ENCODE assay signal across 16 cellular contexts in genomic region chr11:16999116-16999515, GRCh38. TPM values are rescaled to one million over a fixed set of nuclear protein-coding genes. Genes with fewer than 3 reads are reported as not detected.
DNase-seq lines count a peak whose midpoint lies in the region; ATAC-seq and TF ChIP-seq lines count a peak whose summit lies in the region.
"Had no signal": no experiment of that assay in that cellular context is flagged by ENCODE, and none has a peak within 500 bp of the region (broad histone marks: within the 10 kb centered on the region; RNA-seq: fewer than 3 reads in every experiment).

No MANE protein-coding gene starts in this region.

- no peak overlapping the region for H4K8ac ChIP-seq in IMR-90 (ENCODE audit: low read depth in 2 of 2, low read length in 2 of 2)

- TF ChIP-seq CTCF in IMR-90 (conservative IDR thresholded peaks at IDR 0.05; ENCODE audit: low read depth, low read length): no peak
- TF ChIP-seq CTCF in colonic mucosa (IDR thresholded peaks at IDR 0.05): no peak

- H3K9ac ChIP-seq in IMR-90 (ENCODE audit: low read depth, low read length) (no peak overlapping the region), colonic mucosa (ENCODE audit: low read depth in 2 of 2, low read length in 2 of 2) (peak overlapping the region in 1 of 2 donors; percentile 28)
- H3K9ac ChIP-seq: BLaER1 treated with 17β-estradiol and CSF1 and Interleukin-3, amounts not matched to agents 10 nM and 100 nM; GM23248 had no signal

- H3K4me1 ChIP-seq in IMR-90 (ENCODE audit: control insufficient read depth, insufficient read depth, low read length): no peaks in the 10 kb centered on the region
- peaks cover 4% of the 10 kb centered on the region for H3K4me1 ChIP-seq in colonic mucosa
- H3K4me1 ChIP-seq: BLaER1 treated with 17β-estradiol and CSF1 and Interleukin-3, amounts not matched to agents 10 nM and 100 nM had no signal

- H3K36me3 ChIP-seq in IMR-90 (ENCODE audit: control insufficient read depth, insufficient read depth, low read length) (no peaks in the 10 kb centered on the region), colonic mucosa (no peaks in the 10 kb centered on the region)
- H3K36me3 ChIP-seq: BLaER1 treated with 17β-estradiol and CSF1 and Interleukin-3, amounts not matched to agents 10 nM and 100 nM had no signal

- DNase-seq in ELF-1 (ENCODE audit: low read depth, low spot score) (peak; percentile 60), IMR-90 (no peak), colonic mucosa (no peak), putamen (ENCODE audit: low spot score) (peak; percentile 61), left cardiac atrium (no peak), left lobe of liver (ENCODE audit: low spot score) (no peak)
- no peak for DNase-seq in activated CD4-positive, alpha-beta memory T cell treated with anti-CD3 and anti-CD28 coated beads for 36 hours
- DNase-seq: ACHN; Calu3; CD4-positive, CD25-positive, alpha-beta regulatory T cell; DMS 273 treated with DMSO at 0.1 percent for 48 hours; GM23248 had no signal

- in situ Hi-C loops in IMR-90 (cut with MboI; ENCODE audit: low sequenced_read_pairs): no loop called here

- no peak overlapping the region for H2BK15ac ChIP-seq in IMR-90 (ENCODE audit: low read depth, low read length)

- no peak overlapping the region for H4K91ac ChIP-seq in IMR-90 (ENCODE audit: insufficient read depth, low read depth, low read length)

- H2BK5ac ChIP-seq in IMR-90 (ENCODE audit: low read depth, low read length, poor library complexity, severe bottlenecking): no peak overlapping the region

- no TSS peak for BruUV-seq in IMR-90 (replicated peaks; lab: Mats Ljungman, UMichigan)

- no peak overlapping the region for H2BK20ac ChIP-seq in IMR-90 (ENCODE audit: low read depth, low read length)

- H3K9me1 ChIP-seq in IMR-90 (ENCODE audit: insufficient read depth, low read length): 0 out of 2 replicates have a peak, but pooled peaks cover 2% of the 10 kb centered on the region

- TF ChIP-seq POLR2A in IMR-90 (IDR thresholded peaks at IDR 0.05; ENCODE audit: low read depth, low read length): no peak

- CTCF ChIA-PET in IMR-90 (lab: Yijun Ruan, JAX): no interaction called here
- CTCF ChIA-PET in activated CD4-positive, alpha-beta memory T cell treated with anti-CD3 and anti-CD28 coated beads for 36 hours (lab: Charles Lee): interaction anchor here (1.3 kb wide), 1 partner anchor 64 kb away, joined by 5 read pairs; no protein-coding TSS in a partner anchor

- intact Hi-C loops in IMR-90 (cut with micrococcal nuclease) (no loop called here), colonic mucosa (cut with DNase I) (no loop called here), left cardiac atrium (cut with DNase I) (no loop called here)
- intact Hi-C loops in activated CD4-positive, alpha-beta memory T cell treated with anti-CD3 and anti-CD28 coated beads for 36 hours (cut with micrococcal nuclease): no loop called here

- H3K23ac ChIP-seq in IMR-90 (ENCODE audit: low read depth, low read length): no peak overlapping the region

- H3K14ac ChIP-seq in IMR-90 (replicated peaks; ENCODE audit: low read depth, low read length): no peak overlapping the region

- no peak overlapping the region for H3K4me3 Mint-ChIP-seq in activated CD4-positive, alpha-beta memory T cell treated with anti-CD3 and anti-CD28 coated beads for 36 hours
- H3K4me3 Mint-ChIP-seq: CD4-positive, CD25-positive, alpha-beta regulatory T cell had no signal

- no peak overlapping the region for H3K56ac ChIP-seq in IMR-90 (ENCODE audit: extremely low read depth, insufficient read depth, low read length)

- H3K9me3 Mint-ChIP-seq in activated CD4-positive, alpha-beta memory T cell treated with anti-CD3 and anti-CD28 coated beads for 36 hours: no peaks in the 10 kb centered on the region
- H3K9me3 Mint-ChIP-seq: CD4-positive, CD25-positive, alpha-beta regulatory T cell had no signal

- no peak overlapping the region for H2AK5ac ChIP-seq in IMR-90 (ENCODE audit: low read depth, low read length)

- no peaks in the 10 kb centered on the region for H3K79me1 ChIP-seq in IMR-90 (ENCODE audit: low read depth in 1 of 2, low read length in 2 of 2)

- H3K36me3 Mint-ChIP-seq in activated CD4-positive, alpha-beta memory T cell treated with anti-CD3 and anti-CD28 coated beads for 36 hours: no peaks in the 10 kb centered on the region
- H3K36me3 Mint-ChIP-seq: CD4-positive, CD25-positive, alpha-beta regulatory T cell had no signal

- peaks cover 2% of the 10 kb centered on the region; the same call in 1 of the 2 replicates for H3K27me3 ChIP-seq in IMR-90 (ENCODE audit: control insufficient read depth, insufficient read depth, low read length)
- no peaks in the 10 kb centered on the region for H3K27me3 ChIP-seq in colonic mucosa
- H3K27me3 ChIP-seq: BLaER1 treated with 17β-estradiol and CSF1 and Interleukin-3, amounts not matched to agents 10 nM and 100 nM had no signal

- peak overlapping the region; percentile 76 for H2AK9ac ChIP-seq in IMR-90 (replicated peaks; ENCODE audit: low read depth, low read length, poor library complexity)

- no peak for ATAC-seq in IMR-90 (ENCODE audit: low read depth)
- ATAC-seq in left cardiac atrium: no peak
- no peak for ATAC-seq in left lobe of liver
- ATAC-seq in HG03565 (IDR thresholded peaks at IDR 0.05; ENCODE audit: unreplicated experiment): no peak
- ATAC-seq: GM12878, HCT116 had no signal

- dilution Hi-C loops in IMR-90 (cut with HindIII; ENCODE audit: low sequenced_read_pairs, unreplicated experiment): no loop called here

- no peak overlapping the region for H3K4ac ChIP-seq in IMR-90 (ENCODE audit: low read depth, low read length)

- no peaks in the 10 kb centered on the region for H3K27me3 Mint-ChIP-seq in activated CD4-positive, alpha-beta memory T cell treated with anti-CD3 and anti-CD28 coated beads for 36 hours
- H3K27me3 Mint-ChIP-seq: CD4-positive, CD25-positive, alpha-beta regulatory T cell had no signal

- no peak for TF ChIP-seq RAD21 in IMR-90 (IDR thresholded peaks at IDR 0.05; ENCODE audit: low read length)

- H3K27ac ChIP-seq in IMR-90 (ENCODE audit: insufficient read depth, low read length): no peak overlapping the region
- H3K27ac ChIP-seq in colonic mucosa: peak overlapping the region; percentile 75
- H3K27ac ChIP-seq: BLaER1 treated with 17β-estradiol and CSF1 and Interleukin-3, amounts not matched to agents 10 nM and 100 nM; GM23248 had no signal

- no peak overlapping the region for H2BK120ac ChIP-seq in IMR-90 (ENCODE audit: low read depth, low read length)

- H3K4me1 Mint-ChIP-seq in activated CD4-positive, alpha-beta memory T cell treated with anti-CD3 and anti-CD28 coated beads for 36 hours (ENCODE audit: low read depth): no peaks in the 10 kb centered on the region
- H3K4me1 Mint-ChIP-seq: CD4-positive, CD25-positive, alpha-beta regulatory T cell had no signal

- POLR2A ChIA-PET in IMR-90 (lab: Charles Lee; ENCODE audit: unreplicated experiment): no interaction called here
- POLR2A ChIA-PET in activated CD4-positive, alpha-beta memory T cell treated with anti-CD3 and anti-CD28 coated beads for 36 hours (lab: Charles Lee): no interaction called here

- H4K20me1 ChIP-seq in IMR-90 (ENCODE audit: insufficient read depth, low read length): no peaks in the 10 kb centered on the region
- H4K20me1 ChIP-seq: BLaER1 treated with 17β-estradiol and CSF1 and Interleukin-3, amounts not matched to agents 10 nM and 100 nM had no signal

- H3K9me3 ChIP-seq in IMR-90 (ENCODE audit: control insufficient read depth, insufficient read depth, low read length) (no peaks in the 10 kb centered on the region), colonic mucosa (no peaks in the 10 kb centered on the region)
- H3K9me3 ChIP-seq: BLaER1 treated with 17β-estradiol and CSF1 and Interleukin-3, amounts not matched to agents 10 nM and 100 nM had no signal

- H3K27ac Mint-ChIP-seq in activated CD4-positive, alpha-beta memory T cell treated with anti-CD3 and anti-CD28 coated beads for 36 hours: no peak overlapping the region
- H3K27ac Mint-ChIP-seq: CD4-positive, CD25-positive, alpha-beta regulatory T cell had no signal

- no peak overlapping the region for H3K18ac ChIP-seq in IMR-90 (ENCODE audit: low read depth, low read length)

- no peak overlapping the region for H3K4me2 ChIP-seq in IMR-90 (ENCODE audit: low read depth, low read length)
- H3K4me2 ChIP-seq: BLaER1 treated with 17β-estradiol and CSF1 and Interleukin-3, amounts not matched to agents 10 nM and 100 nM had no signal

- H2AFZ ChIP-seq in IMR-90 (replicated peaks; ENCODE audit: low read length, poor library complexity): no peak overlapping the region
- H2AFZ ChIP-seq: GM23248 had no signal

- H4K5ac ChIP-seq in IMR-90 (ENCODE audit: low read depth, low read length): no peak overlapping the region

- H3K4me3 ChIP-seq in IMR-90 (ENCODE audit: insufficient read depth, low read depth, low read length): no peak overlapping the region
- no peak overlapping the region for H3K4me3 ChIP-seq in colonic mucosa
- H3K4me3 ChIP-seq: BLaER1 treated with 17β-estradiol and CSF1 and Interleukin-3, amounts not matched to agents 10 nM and 100 nM; GM12878; GM23248 had no signal

- 71% methylated on average over 2 of the region's 2 CpGs; no CpG with 5 or more reads in 1 of the 2 experiments for WGBS in IMR-90 (ENCODE audit: extremely low coverage in 2 of 2, insufficient read length in 1 of 2), 2 experiments

TF ChIP-seq in IMR-90, 13 proteins besides CTCF, POLR2A, EP300 and RAD21 (continues in another document):
- TF ChIP-seq CHD1 (IDR thresholded peaks at IDR 0.05; ENCODE audit: low read depth, low read length): no peak
- TF ChIP-seq BHLHE40 (IDR thresholded peaks at IDR 0.05; ENCODE audit: low read depth, low read length): no peak
- no peak for TF ChIP-seq USF2 (IDR thresholded peaks at IDR 0.05; ENCODE audit: low read depth, low read length)
- no peak for TF ChIP-seq MXI1 (IDR thresholded peaks at IDR 0.05; ENCODE audit: borderline replicate concordance, low read depth, low read length)
- no peak for TF ChIP-seq MAZ (IDR thresholded peaks at IDR 0.05; ENCODE audit: borderline replicate concordance, low read depth, low read length)
- TF ChIP-seq RCOR1 (IDR thresholded peaks at IDR 0.05; ENCODE audit: insufficient replicate concordance, low read length): no peak
- no peak for TF ChIP-seq FOS (IDR thresholded peaks at IDR 0.05; ENCODE audit: low read depth, low read length)

RNA-seq across cellular contexts. Expression of gene PLEKHA7, which starts 15.1 kb away (rescaled TPM):
- total RNA-seq in IMR-90 (2012; rRNA removed) (not detected in 2 replicates), colonic mucosa (10 to 100 TPM; 55.6 to 65.9 TPM), left cardiac atrium (10 to 100 TPM; 23.6 to 31.1 TPM), left lobe of liver (25.8 TPM)
- polyA plus RNA-seq in IMR-90 (2012; rRNA removed): 0.10 and 0.12 TPM in 2 replicates
- polyA plus RNA-seq in IMR-90 (2012; cell fraction: cytosol; rRNA removed): 0.03 TPM in 2 replicates
- polyA plus RNA-seq in IMR-90 (2012; cell fraction: nucleus; rRNA removed; ENCODE audit: low replicate concordance): 0.17 and 0.57 TPM in 2 replicates
- total RNA-seq in activated CD4-positive, alpha-beta memory T cell treated with anti-CD3 and anti-CD28 coated beads for 36 hours: 1 to 10 TPM; 5.1 to 5.3 TPM
- polyA plus RNA-seq: GM23248 had no signal

Comparison
In these comparisons a context has a peak if more than half of its experiments do, and no peak if none do; other contexts are left out.
1. DNase-seq: peak in ELF-1 (single experiment) and putamen (single experiment); none in IMR-90 (single experiment), colonic mucosa (single experiment), left cardiac atrium (single experiment), left lobe of liver (single experiment) and activated CD4-positive, alpha-beta memory T cell treated with anti-CD3 and anti-CD28 coated beads for 36 hours (single experiment).